ENCODE assay signal across 8 cellular contexts in the genomic region with DNA sequence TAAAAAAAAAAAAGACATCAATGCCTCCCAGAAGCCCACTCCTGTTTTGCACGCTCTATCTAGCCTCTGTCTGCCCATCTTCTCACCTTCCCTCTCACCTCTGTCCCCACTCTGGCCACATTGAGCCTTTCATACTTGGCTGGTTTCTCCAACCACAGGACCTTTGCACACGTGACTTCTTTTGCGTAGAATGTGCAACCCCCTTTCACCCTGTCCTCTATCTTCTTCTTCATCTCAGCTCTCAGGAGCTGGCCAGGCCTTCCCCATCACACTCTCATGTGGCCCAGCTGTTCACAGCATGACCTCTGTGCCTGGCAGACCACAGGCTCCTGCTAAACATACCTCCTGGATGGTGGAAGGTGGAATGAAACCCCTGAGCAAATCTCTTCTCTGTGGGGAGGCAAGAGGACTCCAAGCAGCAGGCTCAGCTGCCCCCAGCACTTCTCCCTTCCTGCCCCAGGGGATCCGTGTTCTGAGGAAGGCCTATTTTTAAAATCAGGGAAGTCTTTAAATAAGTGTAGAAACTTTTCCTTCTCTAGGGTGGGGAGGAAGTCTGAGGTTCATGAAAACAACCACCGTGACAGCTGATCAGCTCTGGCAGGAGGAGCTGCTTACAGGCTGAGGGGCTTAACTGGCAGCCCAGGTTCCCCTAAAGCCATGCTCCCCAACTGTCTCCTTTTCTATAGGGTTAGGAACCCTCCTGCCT. TPM values are rescaled to one million over a fixed set of nuclear protein-coding genes. Genes with fewer than 3 reads are reported as not detected.
DNase-seq lines count a peak whose midpoint lies in the region; ATAC-seq and TF ChIP-seq lines count a peak whose summit lies in the region.

No MANE protein-coding gene starts in this region.

- ATAC-seq in GM18520 (IDR thresholded peaks at IDR 0.05; ENCODE audit: unreplicated experiment) (peak; percentile 63), right cardiac atrium (peak; percentile 38 to 43)

- H3K36me3 ChIP-seq in HEK293 (ENCODE audit: control insufficient read depth in 2 of 2, insufficient read depth in 1 of 2, low read length in 2 of 2): no peaks in the 10 kb centered on the region

- TF ChIP-seq CTCF in HEK293 (tag by site-specific recombination; IDR thresholded peaks at IDR 0.05): no peak

- CTCF ChIA-PET in HEK293 (lab: Yijun Ruan, JAX): interaction anchor here (0.6 to 0.7 kb wide), 2 partner anchors 17 to 1269 kb away, joined by 3 to 5 read pairs; no protein-coding TSS in a partner anchor

- H3K4me1 ChIP-seq in HEK293 (ENCODE audit: control insufficient read depth, insufficient read depth, low read length) (no peaks in the 10 kb centered on the region), right cardiac atrium (ENCODE audit: control insufficient read depth, insufficient read depth, low read length) (peaks cover 3% of the 10 kb centered on the region)

- DNase-seq in MV-4-11 (lab: John Stamatoyannopoulos, UW): peak; percentile 85
- DNase-seq in right cardiac atrium: no peak
- DNase-seq in SW 1271 (lab: John Stamatoyannopoulos, UW): no peak
- no peak for DNase-seq in NCI-H146 treated with DMSO at 0.1 percent for 48 hours (lab: John Stamatoyannopoulos, UW; ENCODE audit: unreplicated experiment)
- DNase-seq in glomerular visceral epithelial cell (ENCODE audit: extremely low spot score): no peak
- DNase-seq in NCI-H2029 treated with DMSO at 0.1 percent for 48 hours (lab: John Stamatoyannopoulos, UW): no peak

- H3K4me3 ChIP-seq in HEK293 (ENCODE audit: low read depth, low read length): no peak overlapping the region
- H3K4me3 ChIP-seq in right cardiac atrium (ENCODE audit: low read length): no peak overlapping the region

- no peaks in the 10 kb centered on the region for H3K27me3 ChIP-seq in right cardiac atrium (ENCODE audit: control insufficient read depth, insufficient read depth)

- intact Hi-C loops in right cardiac atrium (cut with DNase I): no loop called here

- 63% methylated on average over 5 of the region's 5 CpGs for WGBS in right cardiac atrium

- POLR2A ChIA-PET in HEK293 (lab: Yijun Ruan, JAX): no interaction called here

- H3K9me3 ChIP-seq in HEK293 (ENCODE audit: control insufficient read depth, insufficient read depth, low read depth, low read length) (no peaks in the 10 kb centered on the region), right cardiac atrium (ENCODE audit: control insufficient read depth, low read length) (no peaks in the 10 kb centered on the region)

- H3K27ac ChIP-seq in HEK293 (ENCODE audit: extremely low read depth, low read depth, low read length) (no peak overlapping the region), right cardiac atrium (ENCODE audit: low read length) (no peak overlapping the region)

TF ChIP-seq in HEK293, 187 proteins besides CTCF, POLR2A, EP300 and RAD21:
- TF ChIP-seq ZNF423 (tag by site-specific recombination; IDR thresholded peaks at IDR 0.05): no peak
- no peak for TF ChIP-seq ZNF426 (tag by site-specific recombination; IDR thresholded peaks at IDR 0.05)
- no peak for TF ChIP-seq KLF7 (tag by site-specific recombination; IDR thresholded peaks at IDR 0.05; ENCODE audit: borderline replicate concordance)
- peak; percentile 73 for TF ChIP-seq GLIS1 (tag by site-specific recombination; IDR thresholded peaks at IDR 0.05)
- no peak for TF ChIP-seq ZNF549 (tag by site-specific recombination; IDR thresholded peaks at IDR 0.05)
- TF ChIP-seq ZNF362 (tag by site-specific recombination; IDR thresholded peaks at IDR 0.05): no peak
- no peak for TF ChIP-seq ZBTB44 (tag by site-specific recombination; IDR thresholded peaks at IDR 0.05)
- TF ChIP-seq ZNF350 (tag by site-specific recombination; IDR thresholded peaks at IDR 0.05): no peak
- no peak for TF ChIP-seq ZNF561 (tag by site-specific recombination; IDR thresholded peaks at IDR 0.05; ENCODE audit: borderline replicate concordance)
- no peak for TF ChIP-seq HOXD13 (CRISPR knock-in tag; IDR thresholded peaks at IDR 0.05; ENCODE audit: borderline replicate concordance)
- no peak for TF ChIP-seq OVOL3 (tag by site-specific recombination; IDR thresholded peaks at IDR 0.05)
- TF ChIP-seq ZNF623 (tag by site-specific recombination; IDR thresholded peaks at IDR 0.05): peak; percentile 94
- TF ChIP-seq HOXC10 (CRISPR knock-in tag; IDR thresholded peaks at IDR 0.05): no peak
- no peak for TF ChIP-seq ZNF311 (tag by site-specific recombination; IDR thresholded peaks at IDR 0.05; ENCODE audit: borderline replicate concordance)
- TF ChIP-seq ZIC2 (tag by site-specific recombination; IDR thresholded peaks at IDR 0.05): peak; percentile 97

RNA-seq across cellular contexts. Expression of gene HVCN1, which starts 11.6 kb away (rescaled TPM):
- 10 to 100 TPM; 11.3 to 33.4 (median 13.3) TPM for total RNA-seq in right cardiac atrium
- polyA plus RNA-seq in right cardiac atrium: 18.2 TPM
